Comparison of ENCODE assay signal across 9 cellular contexts in the genomic region with DNA sequence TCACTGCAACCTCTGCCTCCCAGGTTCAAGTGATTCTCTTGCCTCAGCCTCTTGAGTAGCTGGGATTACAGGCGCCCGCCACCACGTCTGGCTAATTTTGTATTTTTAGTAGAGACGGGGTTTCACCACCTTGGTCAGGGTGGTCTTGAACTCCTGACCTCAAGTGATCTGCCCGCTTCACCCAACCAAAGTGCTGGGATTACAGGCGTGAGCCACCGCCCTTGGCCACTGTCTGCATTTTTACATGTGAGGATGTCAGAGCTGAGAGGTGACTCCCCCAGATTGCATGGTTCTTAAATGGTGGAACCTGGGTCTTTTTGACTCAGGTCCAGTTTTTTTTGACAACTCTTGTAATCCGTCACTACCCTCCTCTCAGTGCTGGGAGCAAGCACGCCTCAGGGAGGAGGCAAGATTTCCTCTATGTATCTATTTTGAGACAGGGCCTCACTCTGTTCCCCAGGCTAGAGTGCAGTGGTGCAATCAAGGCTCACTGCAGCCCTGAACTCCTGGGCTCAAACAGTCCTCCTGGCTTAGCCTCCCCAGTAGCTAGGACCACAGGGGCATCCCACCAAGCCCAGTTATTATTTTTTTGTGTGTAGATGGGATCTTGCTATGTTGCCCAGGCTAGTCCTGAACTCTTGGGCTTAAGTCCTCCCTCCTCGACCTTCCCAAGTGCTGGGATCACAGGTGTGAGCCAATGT. TPM values are rescaled to one million over a fixed set of nuclear protein-coding genes. Genes with fewer than 3 reads are reported as not detected.
DNase-seq lines count a peak whose midpoint lies in the region; ATAC-seq and TF ChIP-seq lines count a peak whose summit lies in the region.
"Had no signal": no experiment of that assay in that cellular context is flagged by ENCODE, and none has a peak within 500 bp of the region (broad histone marks: within the 10 kb centered on the region; RNA-seq: fewer than 3 reads in every experiment).

No MANE protein-coding gene starts in this region.

- peaks cover 6% of the 10 kb centered on the region for H3K27me3 Mint-ChIP-seq in activated naive CD4-positive, alpha-beta T cell treated with anti-CD3 and anti-CD28 coated beads, Interleukin-2, amount 10 ng/mL, durations not matched to agents 7 days and 5 days

- no peak overlapping the region for H2AFZ ChIP-seq in mesenchymal stem cell (ENCODE audit: low read depth, low read length)

- no peak overlapping the region for H2BK120ac ChIP-seq in mesenchymal stem cell (ENCODE audit: low read depth, low read length)

- H3K9me3 ChIP-seq in mesenchymal stem cell (ENCODE audit: control insufficient read depth, low read length), result no peaks in the 10 kb centered on the region
- H3K9me3 ChIP-seq in upper lobe of left lung, result no peaks in the 10 kb centered on the region

- H3K4me2 ChIP-seq in mesenchymal stem cell (ENCODE audit: low read length, poor library complexity, severe bottlenecking), result peak overlapping the region; percentile 85

- WGBS in mesenchymal stem cell, result 99% methylated on average over 10 of the region's 10 CpGs
- WGBS in upper lobe of left lung, 2 donors, result 82 to 94% methylated on average over 10 of the region's 10 CpGs

- H3K4ac ChIP-seq in mesenchymal stem cell (ENCODE audit: low read depth in 1 of 2, low read length in 2 of 2), result peak overlapping the region in 1 of 2 experiments; percentile 86

- H3K27ac Mint-ChIP-seq in activated naive CD4-positive, alpha-beta T cell treated with anti-CD3 and anti-CD28 coated beads, Interleukin-2, amount 10 ng/mL, durations not matched to agents 7 days and 5 days, result peak overlapping the region; percentile 98

- H3K9me3 Mint-ChIP-seq in activated naive CD4-positive, alpha-beta T cell treated with anti-CD3 and anti-CD28 coated beads, Interleukin-2, amount 10 ng/mL, durations not matched to agents 7 days and 5 days, result no peaks in the 10 kb centered on the region

- no peak for TF ChIP-seq POLR2A in upper lobe of left lung (IDR thresholded peaks at IDR 0.05)

- no peak for TF ChIP-seq EP300 in upper lobe of left lung (IDR thresholded peaks at IDR 0.05)

- DNase-seq in activated naive CD4-positive, alpha-beta T cell treated with anti-CD3 and anti-CD28 coated beads, Interleukin-2, amount 10 ng/mL, durations not matched to agents 7 days and 5 days, result no peak
- no peak for DNase-seq in activated naive CD4-positive, alpha-beta T cell treated with Interleukin-2 at 50 U/mL for 16 hours
- no peak for DNase-seq in mesenchymal stem cell
- DNase-seq in upper lobe of left lung, result no peak
- DNase-seq in activated gamma-delta T cell (lab: John Stamatoyannopoulos, UW), result no peak
- DNase-seq: DMS 273 treated with DMSO at 0.1 percent for 48 hours had no signal

- H3K4me3 ChIP-seq in mesenchymal stem cell (ENCODE audit: insufficient read depth in 1 of 2, low read depth in 1 of 2, low read length in 2 of 2) (peak overlapping the region in 1 of 2 experiments; percentile 100), upper lobe of left lung (peak overlapping the region in 3 of 4 donors; percentile 93 to 100 (median 97))

- H3K4me3 Mint-ChIP-seq in activated naive CD4-positive, alpha-beta T cell treated with anti-CD3 and anti-CD28 coated beads, Interleukin-2, amount 10 ng/mL, durations not matched to agents 7 days and 5 days, result peak overlapping the region; percentile 97

- peaks cover 46% of the 10 kb centered on the region for H3K4me1 Mint-ChIP-seq in activated naive CD4-positive, alpha-beta T cell treated with anti-CD3 and anti-CD28 coated beads, Interleukin-2, amount 10 ng/mL, durations not matched to agents 7 days and 5 days

- no peak overlapping the region for H3K18ac ChIP-seq in mesenchymal stem cell (ENCODE audit: low read depth in 1 of 2, low read length in 2 of 2)

- H3K14ac ChIP-seq in mesenchymal stem cell (ENCODE audit: low read length in 2 of 2), result no peak overlapping the region

- no peak for TF ChIP-seq CTCF in upper lobe of left lung (IDR thresholded peaks at IDR 0.05)

- CTCF ChIA-PET in activated naive CD4-positive, alpha-beta T cell treated with anti-CD3 and anti-CD28 coated beads, Interleukin-2, amount 10 ng/mL, durations not matched to agents 7 days and 5 days (lab: Charles Lee), result no interaction called here

- no peak overlapping the region for H3K23ac ChIP-seq in mesenchymal stem cell (ENCODE audit: low read length in 2 of 2)

- H2AK5ac ChIP-seq in mesenchymal stem cell (ENCODE audit: low read length, severe bottlenecking), result peak overlapping the region; percentile 17

- H3K36me3 Mint-ChIP-seq in activated naive CD4-positive, alpha-beta T cell treated with anti-CD3 and anti-CD28 coated beads, Interleukin-2, amount 10 ng/mL, durations not matched to agents 7 days and 5 days, result peaks cover 52% of the 10 kb centered on the region

- no peak overlapping the region for H4K91ac ChIP-seq in mesenchymal stem cell (ENCODE audit: low read length)

- H3K4me1 ChIP-seq in mesenchymal stem cell (ENCODE audit: control insufficient read depth, insufficient read depth, low read depth, low read length) (peaks cover 32% of the 10 kb centered on the region), upper lobe of left lung (peaks cover 29 to 40% (median 30%) of the 10 kb centered on the region in 4 donors)

- H3K27ac ChIP-seq in angular gyrus (ENCODE audit: low read depth, low read length) (peak overlapping the region; percentile 99), mesenchymal stem cell (ENCODE audit: low read length, poor library complexity, severe bottlenecking) (peak overlapping the region; percentile 19), upper lobe of left lung (peak overlapping the region; percentile 92 to 98 (median 96))

- ATAC-seq in upper lobe of left lung (ENCODE audit: low FRiP score in 2 of 2), result no peak
- ATAC-seq in GM19395 (IDR thresholded peaks at IDR 0.05; ENCODE audit: unreplicated experiment), result no peak
- ATAC-seq in GM21528 (IDR thresholded peaks at IDR 0.05; ENCODE audit: low FRiP score, unreplicated experiment), result no peak

- H3K27me3 ChIP-seq in mesenchymal stem cell (ENCODE audit: control insufficient read depth in 1 of 2, insufficient read depth in 1 of 2, low read length in 2 of 2) (no peaks in the 10 kb centered on the region), upper lobe of left lung (no peaks in the 10 kb centered on the region)

- peak overlapping the region; percentile 100 for H4K8ac ChIP-seq in mesenchymal stem cell (ENCODE audit: low read length)

- H2BK15ac ChIP-seq in mesenchymal stem cell (ENCODE audit: low read depth, poor library complexity, severe bottlenecking), result no peak overlapping the region

- no peak overlapping the region for H2BK12ac ChIP-seq in mesenchymal stem cell (ENCODE audit: low read length in 2 of 2)

- H2BK5ac ChIP-seq in mesenchymal stem cell (ENCODE audit: low read depth, low read length, poor library complexity, severe bottlenecking), result no peak overlapping the region

- H3K79me1 ChIP-seq in mesenchymal stem cell (replicated peaks; ENCODE audit: low read length, poor library complexity, severe bottlenecking), result peaks cover 15% of the 10 kb centered on the region

- peak overlapping the region; percentile 94 for H3K9ac ChIP-seq in mesenchymal stem cell (ENCODE audit: low read length)

- H3K36me3 ChIP-seq in mesenchymal stem cell (ENCODE audit: control insufficient read depth in 1 of 2, insufficient read depth in 2 of 2, low read depth in 1 of 2, low read length in 2 of 2) (peaks cover 60 to 67% of the 10 kb centered on the region in 2 experiments), upper lobe of left lung (peaks cover 10 to 45% (median 19%) of the 10 kb centered on the region in 4 donors)

RNA-seq across cellular contexts. Expression of a gene that starts 1.2 kb away (rescaled TPM):
- polyA plus RNA-seq in mesenchymal stem cell (2013, experiment 1 of 2), result 66.1 TPM
- polyA plus RNA-seq in mesenchymal stem cell (2013, experiment 2 of 2), result 61.3 TPM
- 100 to 1,000 TPM in 4 of 6 donors, 10 to 100 TPM in 2; 57.9 to 324 (median 111) TPM for total RNA-seq in upper lobe of left lung

RNA-seq across cellular contexts. Expression of a gene that starts 6.6 kb away (rescaled TPM):
- polyA plus RNA-seq in mesenchymal stem cell (2013, experiment 1 of 2), result 61.5 TPM
- polyA plus RNA-seq in mesenchymal stem cell (2013, experiment 2 of 2), result 61.7 TPM
- total RNA-seq in upper lobe of left lung, result 10 to 100 TPM; 17.8 to 74.3 (median 67.3) TPM

RNA-seq across cellular contexts. Expression of a gene that starts 15.8 kb away (rescaled TPM):
- polyA plus RNA-seq in mesenchymal stem cell (2013, experiment 1 of 2), result 1.4 TPM
- 1.4 TPM for polyA plus RNA-seq in mesenchymal stem cell (2013, experiment 2 of 2)
- total RNA-seq in upper lobe of left lung, result 1 to 10 TPM in 4 of 6 donors, under 1 TPM in 1, not detected in 1; 0.55 to 8.5 (median 4.8) TPM

RNA-seq across cellular contexts. Expression of a gene that starts 21.2 kb away (rescaled TPM):
- 17.9 TPM for polyA plus RNA-seq in mesenchymal stem cell (2013, experiment 1 of 2)
- polyA plus RNA-seq in mesenchymal stem cell (2013, experiment 2 of 2), result 18.1 TPM
- 10 to 100 TPM; 14.5 to 50.1 (median 43.9) TPM for total RNA-seq in upper lobe of left lung

RNA-seq across cellular contexts. Expression of a gene that starts 21.9 kb away (rescaled TPM):
- polyA plus RNA-seq in mesenchymal stem cell (2013, experiment 1 of 2), result 0.84 TPM
- polyA plus RNA-seq in mesenchymal stem cell (2013, experiment 2 of 2), result 0.96 TPM
- 1 to 10 TPM in 5 of 6 donors, not detected in 1; 1.3 to 2.9 (median 2.2) TPM for total RNA-seq in upper lobe of left lung

Comparison
In these comparisons a context has a peak if more than half of its experiments do, and no peak if none do; other contexts are left out.
1. H3K27ac ChIP-seq: peak in every context shown above with its lines; median percentile 99 in angular gyrus; 96 in upper lobe of left lung; 19 in mesenchymal stem cell.